24 cellular contexts compared by ENCODE assay signal in the genomic region with DNA sequence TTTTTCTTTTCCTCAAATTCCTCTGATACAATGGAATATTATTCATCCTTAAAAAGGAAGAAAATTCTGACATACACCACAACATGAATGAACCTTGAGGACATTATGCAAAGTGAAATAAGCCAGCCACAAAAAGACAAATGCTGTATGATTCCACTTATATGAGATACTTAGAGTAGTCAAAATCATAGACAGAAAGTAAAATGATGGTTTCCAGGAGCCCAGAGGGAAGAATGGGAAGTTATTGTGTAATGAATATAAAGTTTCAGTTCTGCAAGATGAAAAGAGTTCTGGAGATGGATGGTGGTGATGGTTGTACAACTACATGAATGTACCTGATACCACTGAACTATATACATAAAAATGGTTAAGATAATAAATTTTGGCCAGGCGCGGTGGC. TPM values are rescaled to one million over a fixed set of nuclear protein-coding genes. Genes with fewer than 3 reads are reported as not detected.
"Had no signal": no experiment of that assay in that cellular context is flagged by ENCODE, and none has a peak within 500 bp of the region (broad histone marks: within the 10 kb centered on the region; RNA-seq: fewer than 3 reads in every experiment).

No MANE protein-coding gene starts in this region.

- H3K9me3 Mint-ChIP-seq: activated CD4-positive, alpha-beta T cell treated with anti-CD3 and anti-CD28 coated beads, Interleukin-2, amount 10 ng/mL, durations not matched to agents 24 days and 14 days; activated naive CD4-positive, alpha-beta T cell treated with anti-CD3 and anti-CD28 coated beads for 36 hours; activated T-cell treated with anti-CD3 and anti-CD28 coated beads, Interleukin-2, amount 50 U/mL, for 4 hours; activated T-helper 17 cell treated with anti-CD3 and anti-CD28 coated beads, Interleukin-2, amount 50 U/mL, for 72 hours had no signal

- H3K36me3 Mint-ChIP-seq: activated CD8-positive, alpha-beta memory T cell treated with anti-CD3 and anti-CD28 coated beads, Interleukin-2, amount 10 ng/mL, durations not matched to agents 7 days and 5 days had no signal

- H3K9me3 ChIP-seq: Peyer's patch had no signal

- H3K36me3 ChIP-seq: brain microvascular endothelial cell, cardiac muscle cell, Peyer's patch had no signal

- H3K27ac ChIP-seq: brain microvascular endothelial cell, cardiac muscle cell, Peyer's patch, RWPE1 had no signal

- H3K27me3 ChIP-seq: brain microvascular endothelial cell, cardiac muscle cell, Peyer's patch had no signal

- H3K4me3 ChIP-seq: cardiac muscle cell, Peyer's patch had no signal

- H3K4me1 Mint-ChIP-seq: activated T-helper 17 cell treated with anti-CD3 and anti-CD28 coated beads, Interleukin-2, amount 50 U/mL, for 72 hours had no signal

- H3K27me3 Mint-ChIP-seq: activated naive CD8-positive, alpha-beta T cell; T-helper 17 cell had no signal

- H3K4me3 Mint-ChIP-seq: activated B cell treated with CpG ODN at 0.5 μM for 24 hours; activated CD4-positive, alpha-beta T cell treated with anti-CD3 and anti-CD28 coated beads, Interleukin-2, amount 10 ng/mL, durations not matched to agents 24 days and 14 days; activated CD8-positive, alpha-beta memory T cell treated with anti-CD3 and anti-CD28 coated beads, Interleukin-2, amount 10 ng/mL, durations not matched to agents 7 days and 5 days; activated naive CD4-positive, alpha-beta T cell treated with anti-CD3 and anti-CD28 coated beads for 36 hours; activated naive CD8-positive, alpha-beta T cell; activated T-cell treated with anti-CD3 and anti-CD28 coated beads, Interleukin-2, amount 50 U/mL, for 4 hours; activated T-helper 17 cell treated with anti-CD3 and anti-CD28 coated beads, Interleukin-2, amount 50 U/mL, for 72 hours; T-helper 17 cell had no signal

- ATAC-seq: activated CD8-positive, alpha-beta memory T cell treated with anti-CD3 and anti-CD28 coated beads, Interleukin-2, amount 10 ng/mL, durations not matched to agents 7 days and 5 days; activated T-cell treated with anti-CD3 and anti-CD28 coated beads, Interleukin-2, amount 50 U/mL, for 4 hours; activated T-helper 17 cell treated with anti-CD3 and anti-CD28 coated beads, Interleukin-2, amount 50 U/mL, for 72 hours; T-helper 17 cell had no signal

- DNase-seq: activated B cell treated with CpG ODN at 0.5 μM for 24 hours; activated CD4-positive, alpha-beta T cell treated with anti-CD3 and anti-CD28 coated beads for 1 hour; activated CD4-positive, alpha-beta T cell treated with anti-CD3 and anti-CD28 coated beads, Interleukin-2, amount 10 ng/mL, durations not matched to agents 24 days and 14 days; activated CD4-positive, alpha-beta T cell treated with anti-CD3 and anti-CD28 coated beads, Interleukin-2, amount 50 U/mL, for 48 hours; activated CD8-positive, alpha-beta memory T cell treated with anti-CD3 and anti-CD28 coated beads, Interleukin-2, amount 10 ng/mL, durations not matched to agents 7 days and 5 days; activated gamma-delta T cell; activated naive CD4-positive, alpha-beta T cell treated with anti-CD3 and anti-CD28 coated beads for 36 hours; activated T-cell treated with anti-CD3 and anti-CD28 coated beads, Interleukin-2, amount 50 U/mL, for 4 hours; brain microvascular endothelial cell; KG1; NCI-H1105 treated with DMSO at 0.1 percent for 48 hours; NCI-H146; NCI-H187 treated with DMSO at 0.1 percent for 48 hours; NCI-H2081 treated with DMSO at 0.1 percent for 48 hours; NCI-H446; NCI-H524; Peyer's patch; Right ventricle myocardium superior; T-helper 17 cell; T-helper 9 cell had no signal

- H3K4me1 ChIP-seq: Peyer's patch had no signal

- H3K27ac Mint-ChIP-seq: activated B cell treated with CpG ODN at 0.5 μM for 24 hours; activated CD4-positive, alpha-beta T cell treated with anti-CD3 and anti-CD28 coated beads, Interleukin-2, amount 10 ng/mL, durations not matched to agents 24 days and 14 days; activated CD8-positive, alpha-beta memory T cell treated with anti-CD3 and anti-CD28 coated beads, Interleukin-2, amount 10 ng/mL, durations not matched to agents 7 days and 5 days; activated naive CD4-positive, alpha-beta T cell treated with anti-CD3 and anti-CD28 coated beads for 36 hours; activated naive CD8-positive, alpha-beta T cell; activated T-helper 17 cell treated with anti-CD3 and anti-CD28 coated beads, Interleukin-2, amount 50 U/mL, for 72 hours; T-helper 17 cell had no signal

RNA-seq across cellular contexts. Expression of a gene that starts 18.3 kb away (rescaled TPM):
- total RNA-seq: activated B cell treated with CpG ODN at 0.5 μM for 24 hours; activated CD4-positive, alpha-beta T cell treated with anti-CD3 and anti-CD28 coated beads, Interleukin-2, amount 10 ng/mL, durations not matched to agents 24 days and 14 days; activated naive CD4-positive, alpha-beta T cell treated with anti-CD3 and anti-CD28 coated beads for 36 hours had no signal
